ENCODE assay signal across 8 cellular contexts in the genomic region with DNA sequence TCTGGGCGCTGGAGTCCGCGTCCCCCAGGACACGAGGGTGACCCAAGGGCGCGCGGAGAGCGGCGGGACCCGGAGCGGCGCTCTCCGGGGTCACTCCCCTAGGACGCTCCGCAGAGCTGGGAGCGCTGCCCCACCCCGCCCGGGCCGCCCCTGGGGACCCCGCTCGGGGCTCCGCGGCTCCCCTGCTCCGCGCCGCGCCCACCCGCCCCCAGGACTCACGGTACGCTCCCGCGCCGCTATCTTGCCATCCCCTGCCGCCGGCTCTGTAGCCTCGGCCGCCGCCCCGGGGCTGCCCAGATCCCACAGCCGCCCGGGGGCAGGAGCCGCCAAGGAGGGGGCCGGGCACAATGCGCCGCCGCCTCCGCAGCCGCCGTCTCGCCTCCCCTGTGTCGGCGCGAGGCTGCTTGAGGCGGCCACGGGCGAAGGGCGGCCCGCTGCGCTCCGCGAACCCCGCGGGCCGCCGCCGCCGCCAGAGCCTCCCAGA. TPM values are rescaled to one million over a fixed set of nuclear protein-coding genes. Genes with fewer than 3 reads are reported as not detected.
DNase-seq lines count a peak whose midpoint lies in the region; ATAC-seq and TF ChIP-seq lines count a peak whose summit lies in the region.

No MANE protein-coding gene starts in this region.

- H3K9ac ChIP-seq in endodermal cell (ENCODE audit: extremely low read depth, low read length, poor library complexity, severe bottlenecking): peak overlapping the region; percentile 81

- intact Hi-C loops in activated CD4-positive, alpha-beta T cell treated with anti-CD3 and anti-CD28 coated beads for 36 hours (cut with DNase I, micrococcal nuclease): loop anchor here (2.0 to 5.0 kb wide), 3 partner anchors 115 to 251 kb away; no protein-coding TSS in a partner anchor

- H3K27me3 ChIP-seq in SJCRH30: no peaks in the 10 kb centered on the region
- no peaks in the 10 kb centered on the region for H3K27me3 ChIP-seq in endodermal cell (ENCODE audit: control insufficient read depth, insufficient read depth, low read length, poor library complexity, severe bottlenecking)

- H3K27ac ChIP-seq in SJCRH30: peak overlapping the region; percentile 3; the same call in 1 of the 2 replicates
- no peak overlapping the region for H3K27ac ChIP-seq in endodermal cell (ENCODE audit: low read depth, low read length)

- POLR2A ChIA-PET in activated CD4-positive, alpha-beta T cell treated with anti-CD3 and anti-CD28 coated beads for 36 hours (lab: Charles Lee): no interaction called here

- H3K9me3 ChIP-seq in SJCRH30 (replicated peaks) (no peaks in the 10 kb centered on the region), endodermal cell (ENCODE audit: control insufficient read depth, low read length) (no peaks in the 10 kb centered on the region)

- H3K36me3 ChIP-seq in SJCRH30 (no peaks in the 10 kb centered on the region), endodermal cell (ENCODE audit: control insufficient read depth, insufficient read depth, low read length) (peaks cover 6% of the 10 kb centered on the region)

- H3K4me3 ChIP-seq in SJCRH30 (peak overlapping the region; percentile 93), endodermal cell (ENCODE audit: low read length) (peak overlapping the region; percentile 99)

- ATAC-seq in activated CD4-positive, alpha-beta T cell treated with anti-CD3 and anti-CD28 coated beads for 36 hours: peak; percentile 62
- ATAC-seq in HG03108 (IDR thresholded peaks at IDR 0.05; ENCODE audit: unreplicated experiment): no peak

- WGBS in endodermal cell (ENCODE audit: insufficient coverage in 1 of 2, insufficient read length in 1 of 2), 2 experiments: 0% methylated on average over 6 to 67 of the region's 67 CpGs

- H3K4me1 ChIP-seq in SJCRH30: peaks cover 5% of the 10 kb centered on the region; the same call in 1 of the 2 replicates
- no peaks in the 10 kb centered on the region for H3K4me1 ChIP-seq in endodermal cell (ENCODE audit: control insufficient read depth, insufficient read depth, low read length)

- peaks cover 10% of the 10 kb centered on the region for H3K4me1 Mint-ChIP-seq in activated CD4-positive, alpha-beta T cell treated with anti-CD3 and anti-CD28 coated beads for 36 hours
- H3K4me1 Mint-ChIP-seq in endodermal cell (peaks cover 34% of the 10 kb centered on the region), neural crest cell (peaks cover 33% of the 10 kb centered on the region)

- H3K9me3 Mint-ChIP-seq in activated CD4-positive, alpha-beta T cell treated with anti-CD3 and anti-CD28 coated beads for 36 hours (ENCODE audit: low read depth): no peaks in the 10 kb centered on the region
- H3K9me3 Mint-ChIP-seq in endodermal cell (no peaks in the 10 kb centered on the region), neural crest cell (no peaks in the 10 kb centered on the region)

- no peak overlapping the region for H3K27ac Mint-ChIP-seq in activated CD4-positive, alpha-beta T cell treated with anti-CD3 and anti-CD28 coated beads for 36 hours
- H3K27ac Mint-ChIP-seq in endodermal cell: peak overlapping the region; percentile 67
- H3K27ac Mint-ChIP-seq in neural crest cell (ENCODE audit: unreplicated experiment): no peak overlapping the region

- no peak for DNase-seq in activated CD4-positive, alpha-beta T cell treated with anti-CD3 and anti-CD28 coated beads for 36 hours
- no peak for DNase-seq in activated CD4-positive, alpha-beta T cell treated with anti-CD3 and anti-CD28 coated beads for 1 hour
- DNase-seq in SJCRH30: no peak
- no peak for DNase-seq in endodermal cell
- peak; percentile 14 for DNase-seq in neural crest cell (ENCODE audit: low read depth, low spot score)
- no peak for DNase-seq in HK-2 (ENCODE audit: unreplicated experiment)
- DNase-seq in NCI-H2107 (lab: John Stamatoyannopoulos, UW): no peak

- no peaks in the 10 kb centered on the region for H3K36me3 Mint-ChIP-seq in activated CD4-positive, alpha-beta T cell treated with anti-CD3 and anti-CD28 coated beads for 36 hours (ENCODE audit: low read depth)
- H3K36me3 Mint-ChIP-seq in endodermal cell (ENCODE audit: low read depth) (no peaks in the 10 kb centered on the region), neural crest cell (ENCODE audit: low read depth) (no peaks in the 10 kb centered on the region)

- H3K4me3 Mint-ChIP-seq in activated CD4-positive, alpha-beta T cell treated with anti-CD3 and anti-CD28 coated beads for 36 hours: peak overlapping the region; percentile 58
- H3K4me3 Mint-ChIP-seq in endodermal cell (peak overlapping the region; percentile 82), neural crest cell (peak overlapping the region; percentile 94)

- TF ChIP-seq CTCF in endodermal cell (conservative IDR thresholded peaks at IDR 0.05): no peak
- TF ChIP-seq CTCF in neural crest cell (conservative IDR thresholded peaks at IDR 0.05): no peak

- CTCF ChIA-PET in activated CD4-positive, alpha-beta T cell treated with anti-CD3 and anti-CD28 coated beads for 36 hours (lab: Charles Lee): no interaction called here

- peaks cover 54% of the 10 kb centered on the region for H3K27me3 Mint-ChIP-seq in activated CD4-positive, alpha-beta T cell treated with anti-CD3 and anti-CD28 coated beads for 36 hours
- H3K27me3 Mint-ChIP-seq in endodermal cell (ENCODE audit: insufficient read depth) (no peaks in the 10 kb centered on the region), neural crest cell (ENCODE audit: low read depth) (peaks cover 5% of the 10 kb centered on the region)

RNA-seq across cellular contexts. Expression of gene LIFR, which starts 0.3 kb away (rescaled TPM):
- under 1 TPM; 0.09 to 0.14 TPM for total RNA-seq in activated CD4-positive, alpha-beta T cell treated with anti-CD3 and anti-CD28 coated beads for 36 hours
- total RNA-seq in SJCRH30 (2014; rRNA removed; shearing (Covaris generic)): 27.4 and 30.6 TPM in 2 replicates
- total RNA-seq in endodermal cell (10 to 100 TPM; 81.7 to 85.9 TPM), neural crest cell (19.6 and 21.3 TPM in 2 replicates)
- polyA plus RNA-seq in endodermal cell (2013, experiment 1 of 2): 36.8 TPM
- polyA plus RNA-seq in endodermal cell (2013, experiment 2 of 2): 46.8 TPM

Comparison
In these comparisons a context has a peak if more than half of its experiments do, and no peak if none do; other contexts are left out.
1. RNA of gene LIFR, which starts 0.3 kb away (total RNA-seq): 81.7 to 85.9 TPM in endodermal cell, 27.4 to 30.6 TPM in SJCRH30 and 19.6 to 21.3 TPM in neural crest cell; 0.09 to 0.14 TPM in activated CD4-positive, alpha-beta T cell treated with anti-CD3 and anti-CD28 coated beads for 36 hours; every median in the first group is over 10 times any median in the second.
2. Peak in every context shown above with its lines, with median percentiles within 50 percentile points of each other: H3K4me3 Mint-ChIP-seq.